ENCODE assay signal across 15 cellular contexts in the genomic region with DNA sequence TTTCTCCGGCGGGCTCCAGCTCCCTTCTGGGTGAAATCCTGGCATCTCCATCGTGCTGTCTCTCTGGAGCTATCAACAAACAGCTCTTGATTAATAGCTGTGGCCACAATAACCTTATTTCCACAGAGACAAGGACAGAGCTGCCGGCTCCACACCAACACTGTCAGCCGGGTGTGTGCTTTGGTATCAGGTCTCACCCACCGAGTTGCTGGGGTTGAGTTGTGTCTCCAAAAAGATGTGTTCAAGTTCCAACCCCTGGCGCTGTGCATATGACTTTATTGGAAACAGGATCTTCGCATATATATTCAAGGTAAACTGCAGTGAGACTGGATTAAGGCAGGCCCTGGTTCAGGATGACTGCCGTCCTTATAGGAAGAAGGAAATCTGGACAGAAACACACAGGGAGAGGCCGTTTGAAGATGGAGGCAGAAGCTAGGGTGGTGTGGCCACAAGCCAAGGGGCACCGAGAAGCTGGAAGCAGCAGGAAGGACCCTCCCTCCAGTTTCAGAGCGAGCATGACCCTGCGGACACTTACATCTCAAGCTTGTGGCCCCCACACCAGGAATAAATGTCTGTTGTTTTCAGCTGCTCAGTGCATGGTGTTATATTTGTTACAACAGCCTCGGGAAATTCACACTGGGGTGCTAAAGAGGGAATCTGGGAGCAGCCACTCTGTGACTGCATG.
"Had no signal": no experiment of that assay in that cellular context is flagged by ENCODE, and none has a peak within 500 bp of the region (broad histone marks: within the 10 kb centered on the region; RNA-seq: fewer than 3 reads in every experiment).

No MANE protein-coding gene starts in this region.

- H3K27ac Mint-ChIP-seq: activated naive CD4-positive, alpha-beta T cell treated with anti-CD3 and anti-CD28 coated beads, Interleukin-2, amount 50 U/mL, for 72 hours; activated T-cell treated with anti-CD3 and anti-CD28 coated beads, Interleukin-2, amount 50 U/mL, for 72 hours; memory B cell; T-helper 17 cell had no signal

- H3K9me3 ChIP-seq: gastroesophageal sphincter, mucosa of descending colon had no signal

- ATAC-seq: activated naive CD4-positive, alpha-beta T cell treated with anti-CD3 and anti-CD28 coated beads, Interleukin-2, amount 50 U/mL, for 72 hours; activated T-cell treated with anti-CD3 and anti-CD28 coated beads, Interleukin-2, amount 50 U/mL, for 72 hours; gastroesophageal sphincter; left cardiac atrium; mucosa of descending colon; T-helper 17 cell had no signal

- H3K4me1 Mint-ChIP-seq: memory B cell had no signal

- H3K36me3 ChIP-seq: gastroesophageal sphincter had no signal

- H3K27ac ChIP-seq: epithelial cell of prostate, gastroesophageal sphincter had no signal

- H3K4me3 ChIP-seq: gastroesophageal sphincter, mucosa of descending colon had no signal

- DNase-seq: activated CD4-positive, alpha-beta T cell treated with anti-CD3 and anti-CD28 coated beads for 4 hours; activated CD4-positive, alpha-beta T cell treated with anti-CD3 and anti-CD28 coated beads, Interleukin-2, amount 50 U/mL, for 48 hours; activated CD4-positive, CD25-positive, alpha-beta regulatory T cell; activated T-cell treated with anti-CD3 and anti-CD28 coated beads, Interleukin-2, amount 50 U/mL, for 72 hours; cortex of kidney; left cardiac atrium; stimulated activated CD4-positive, alpha-beta T cell treated with anti-CD3 and anti-CD28 coated beads, Interleukin-2, amount 100 ng/mL, for 48 hours; stimulated activated naive CD4-positive, alpha-beta T cell; SW 1271; T-helper 17 cell had no signal

- H3K9me3 Mint-ChIP-seq: activated naive CD4-positive, alpha-beta T cell treated with anti-CD3 and anti-CD28 coated beads, Interleukin-2, amount 50 U/mL, for 72 hours; activated T-cell treated with anti-CD3 and anti-CD28 coated beads, Interleukin-2, amount 50 U/mL, for 72 hours had no signal

- H3K36me3 Mint-ChIP-seq: activated naive CD4-positive, alpha-beta T cell treated with anti-CD3 and anti-CD28 coated beads, Interleukin-2, amount 50 U/mL, for 72 hours had no signal

- H3K4me3 Mint-ChIP-seq: activated T-cell treated with anti-CD3 and anti-CD28 coated beads, Interleukin-2, amount 50 U/mL, for 72 hours; memory B cell; T-helper 17 cell had no signal
